Comparison of ENCODE assay signal across 17 cellular contexts in the genomic region with DNA sequence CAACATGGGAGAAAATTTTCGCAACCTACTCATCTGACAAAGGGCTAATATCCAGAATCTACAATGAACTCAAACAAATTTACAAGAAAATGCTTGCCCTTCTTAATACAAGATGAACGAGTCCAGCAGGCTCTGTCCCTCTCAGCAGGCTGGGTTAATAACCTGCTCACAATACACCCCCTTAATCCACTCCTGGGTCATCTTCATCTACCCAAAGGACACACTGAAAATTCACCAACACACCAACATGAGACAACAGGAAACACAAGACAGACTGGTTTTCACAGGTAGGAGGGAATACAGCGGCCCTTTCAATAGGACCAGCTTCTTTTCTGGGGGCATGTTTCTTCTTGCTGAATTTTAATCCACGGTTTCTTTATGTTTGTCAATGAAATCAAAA. TPM values are rescaled to one million over a fixed set of nuclear protein-coding genes. Genes with fewer than 3 reads are reported as not detected.
DNase-seq lines count a peak whose midpoint lies in the region; TF ChIP-seq lines count a peak whose summit lies in the region.
"Had no signal": no experiment of that assay in that cellular context is flagged by ENCODE, and none has a peak within 500 bp of the region (broad histone marks: within the 10 kb centered on the region; RNA-seq: fewer than 3 reads in every experiment).

No MANE protein-coding gene starts in this region.

- in situ Hi-C loops in mammary epithelial cell (cut with MboI; ENCODE audit: low sequenced_read_pairs in 2 of 2), result no loop called here

- H3K36me3 ChIP-seq in mammary epithelial cell (ENCODE audit: insufficient read depth, low read length) (no peaks in the 10 kb centered on the region), breast epithelium (no peaks in the 10 kb centered on the region), endodermal cell (ENCODE audit: control insufficient read depth, insufficient read depth, low read length) (no peaks in the 10 kb centered on the region), neural progenitor cell (no peaks in the 10 kb centered on the region)

- H3K79me2 ChIP-seq in mammary epithelial cell (ENCODE audit: insufficient read depth, low read length), result no peaks in the 10 kb centered on the region
- H3K79me2 ChIP-seq in neural progenitor cell (ENCODE audit: low read depth), result no peaks in the 10 kb centered on the region

- dilution Hi-C loops in mammary epithelial cell (cut with HindIII; ENCODE audit: low sequenced_read_pairs), result no loop called here

- H3K36me3 Mint-ChIP-seq in endodermal cell (ENCODE audit: low read depth) (no peaks in the 10 kb centered on the region), neural progenitor cell (no peaks in the 10 kb centered on the region)

- H3K4me3 Mint-ChIP-seq in endodermal cell, result no peak overlapping the region
- H3K4me3 Mint-ChIP-seq in neural progenitor cell, result no peak overlapping the region
- H3K4me3 Mint-ChIP-seq: CD4-positive, alpha-beta T cell had no signal

- BruUV-seq in mammary epithelial cell (replicated peaks; lab: Mats Ljungman, UMichigan), result no TSS peak

- H3K9ac ChIP-seq in mammary epithelial cell (ENCODE audit: insufficient read depth, low read length) (no peak overlapping the region), endodermal cell (ENCODE audit: extremely low read depth, low read length, poor library complexity, severe bottlenecking) (no peak overlapping the region), neural progenitor cell (no peak overlapping the region)
- H3K9ac ChIP-seq: KMS-11, SK-N-SH had no signal

- CTCF ChIA-PET in mammary epithelial cell (lab: Charles Lee; ENCODE audit: low non-redundant PET), result no interaction called here

- H3K27me3 ChIP-seq in mammary epithelial cell (ENCODE audit: insufficient read depth, low read length) (no peaks in the 10 kb centered on the region), breast epithelium (no peaks in the 10 kb centered on the region), endodermal cell (ENCODE audit: control insufficient read depth, insufficient read depth, low read length, poor library complexity, severe bottlenecking) (no peaks in the 10 kb centered on the region), neural progenitor cell (no peaks in the 10 kb centered on the region)

- H3K27ac ChIP-seq in mammary epithelial cell (ENCODE audit: insufficient read depth, low read depth, low read length) (no peak overlapping the region), breast epithelium (no peak overlapping the region), endodermal cell (ENCODE audit: low read depth, low read length) (no peak overlapping the region), neural progenitor cell (peak overlapping the region; percentile 60)
- H3K27ac ChIP-seq: A549, KMS-11 had no signal

- H4K20me1 ChIP-seq in mammary epithelial cell (ENCODE audit: insufficient read depth, low read length), result no peaks in the 10 kb centered on the region
- H4K20me1 ChIP-seq in neural progenitor cell (ENCODE audit: low read depth), result no peaks in the 10 kb centered on the region

- H2AFZ ChIP-seq in mammary epithelial cell (ENCODE audit: low read depth, low read length), result peak overlapping the region; percentile 2
- H2AFZ ChIP-seq in neural progenitor cell (replicated peaks), result no peak overlapping the region

- peak overlapping the region; percentile 62 for H3K27ac Mint-ChIP-seq in endodermal cell
- H3K27ac Mint-ChIP-seq in neural progenitor cell, result no peak overlapping the region
- H3K27ac Mint-ChIP-seq: CD4-positive, alpha-beta T cell had no signal

- TF ChIP-seq CTCF in mammary epithelial cell (conservative IDR thresholded peaks at IDR 0.05 in 1 of 2, IDR thresholded peaks at IDR 0.05 in 1 of 2; ENCODE audit: extremely low read depth in 1 of 2, insufficient read depth in 1 of 2, low read depth in 1 of 2, low read length in 2 of 2), result no peak
- no peak for TF ChIP-seq CTCF in breast epithelium (IDR thresholded peaks at IDR 0.05)
- TF ChIP-seq CTCF in endodermal cell (conservative IDR thresholded peaks at IDR 0.05), result no peak
- TF ChIP-seq CTCF in neural progenitor cell (IDR thresholded peaks at IDR 0.05), result no peak

- peaks cover 5% of the 10 kb centered on the region for H3K4me1 ChIP-seq in mammary epithelial cell (ENCODE audit: insufficient read depth, low read length)
- H3K4me1 ChIP-seq in breast epithelium, result no peaks in the 10 kb centered on the region
- H3K4me1 ChIP-seq in endodermal cell (ENCODE audit: control insufficient read depth, insufficient read depth, low read length), result peaks cover 8% of the 10 kb centered on the region
- peaks cover 17% of the 10 kb centered on the region for H3K4me1 ChIP-seq in neural progenitor cell
- H3K4me1 ChIP-seq: A549, Caco-2 had no signal

- H3K4me1 Mint-ChIP-seq in endodermal cell, result peaks cover 20% of the 10 kb centered on the region
- H3K4me1 Mint-ChIP-seq in neural progenitor cell, result peaks cover 17% of the 10 kb centered on the region

- H3K9me3 Mint-ChIP-seq in endodermal cell, result peaks cover 9% of the 10 kb centered on the region
- peaks cover 2% of the 10 kb centered on the region for H3K9me3 Mint-ChIP-seq in neural progenitor cell

- H3K9me3 ChIP-seq in mammary epithelial cell (replicated peaks; ENCODE audit: insufficient read depth, low read length), result no peaks in the 10 kb centered on the region
- no peaks in the 10 kb centered on the region for H3K9me3 ChIP-seq in breast epithelium
- H3K9me3 ChIP-seq in endodermal cell (ENCODE audit: control insufficient read depth, low read length), result no peaks in the 10 kb centered on the region
- H3K9me3 ChIP-seq in neural progenitor cell (ENCODE audit: low read depth), result no peaks in the 10 kb centered on the region
- H3K9me3 ChIP-seq: A549, Caco-2, SK-N-SH had no signal

- 19% methylated on average over 4 of the region's 4 CpGs for WGBS in mammary epithelial cell (ENCODE audit: low coverage, missing lambda C conversion rate)
- 86 to 93% methylated on average over 2 to 4 of the region's 4 CpGs for WGBS in endodermal cell (ENCODE audit: insufficient coverage in 1 of 2, insufficient read length in 1 of 2), 2 experiments

- intact Hi-C loops in mammary epithelial cell (cut with micrococcal nuclease), result no loop called here
- intact Hi-C loops in breast epithelium (cut with DNase I; ENCODE audit: low total_unique reads), result no loop called here

- TF ChIP-seq POLR2A in breast epithelium (IDR thresholded peaks at IDR 0.05), result no peak

- H3K4me2 ChIP-seq in mammary epithelial cell (ENCODE audit: insufficient read depth, low read depth, low read length) (no peak overlapping the region), neural progenitor cell (peak overlapping the region; percentile 79)
- H3K4me2 ChIP-seq: A549, KMS-11, SK-N-SH had no signal

- H3K27me3 Mint-ChIP-seq in endodermal cell (ENCODE audit: insufficient read depth) (peaks cover 11% of the 10 kb centered on the region), neural progenitor cell (ENCODE audit: insufficient read depth, low read depth) (no peaks in the 10 kb centered on the region)
- H3K27me3 Mint-ChIP-seq: CD4-positive, alpha-beta T cell had no signal

- DNase-seq in mammary epithelial cell, result peak; percentile 27
- no peak for DNase-seq in breast epithelium (ENCODE audit: low spot score in 2 of 2)
- no peak for DNase-seq in endodermal cell
- DNase-seq in neural progenitor cell (ENCODE audit: low spot score), result no peak
- DNase-seq in activated CD4-positive, alpha-beta T cell treated with anti-CD3 and anti-CD28 coated beads for 4 hours, result no peak
- no peak for DNase-seq in SHP77 treated with DMSO at 0.1 percent for 48 hours (lab: John Stamatoyannopoulos, UW)
- DNase-seq in GM19238 (ENCODE audit: insufficient read length, low spot score), result no peak
- DNase-seq: Caco-2; CD4-positive, alpha-beta T cell; DMS153; GF-D8; GOT3; NCI-H1417 treated with DMSO at 0.1 percent for 48 hours; NCI-H187 treated with DMSO at 0.1 percent for 48 hours; SK-N-SH had no signal

- no peak overlapping the region for H3K4me3 ChIP-seq in mammary epithelial cell (replicated peaks in 1 of 3; ENCODE audit: insufficient read depth in 1 of 3, low read depth in 2 of 3, low read length in 3 of 3)
- H3K4me3 ChIP-seq in breast epithelium, result no peak overlapping the region
- peak overlapping the region; percentile 15 for H3K4me3 ChIP-seq in endodermal cell (ENCODE audit: low read length)
- no peak overlapping the region for H3K4me3 ChIP-seq in neural progenitor cell
- H3K4me3 ChIP-seq: A549 had no signal

- peaks cover 23% of the 10 kb centered on the region for H3F3A ChIP-seq in neural progenitor cell (ENCODE audit: low read depth)

RNA-seq across cellular contexts. Expression of gene SUSD4, which starts 44.6 kb away (rescaled TPM):
- total RNA-seq in mammary epithelial cell (1 to 10 TPM; 2.3 to 5.7 TPM), breast epithelium (10 to 100 TPM in 2 of 3 donors, under 1 TPM in 1; 0.64 to 16.7 (median 14.9) TPM), endodermal cell (under 1 TPM; 0.58 to 0.92 TPM), neural progenitor cell (ENCODE audit: low replicate concordance) (1.6 and 3.5 TPM in 2 replicates)
- 5.8 TPM for polyA plus RNA-seq in mammary epithelial cell
- 15.6 TPM for polyA minus RNA-seq in mammary epithelial cell
- 2.3 TPM for polyA plus RNA-seq in endodermal cell (2013, experiment 1 of 2)
- polyA plus RNA-seq in endodermal cell (2013, experiment 2 of 2), result 2.8 TPM
